Comparison of ENCODE assay signal across 9 cellular contexts in the genomic region with DNA sequence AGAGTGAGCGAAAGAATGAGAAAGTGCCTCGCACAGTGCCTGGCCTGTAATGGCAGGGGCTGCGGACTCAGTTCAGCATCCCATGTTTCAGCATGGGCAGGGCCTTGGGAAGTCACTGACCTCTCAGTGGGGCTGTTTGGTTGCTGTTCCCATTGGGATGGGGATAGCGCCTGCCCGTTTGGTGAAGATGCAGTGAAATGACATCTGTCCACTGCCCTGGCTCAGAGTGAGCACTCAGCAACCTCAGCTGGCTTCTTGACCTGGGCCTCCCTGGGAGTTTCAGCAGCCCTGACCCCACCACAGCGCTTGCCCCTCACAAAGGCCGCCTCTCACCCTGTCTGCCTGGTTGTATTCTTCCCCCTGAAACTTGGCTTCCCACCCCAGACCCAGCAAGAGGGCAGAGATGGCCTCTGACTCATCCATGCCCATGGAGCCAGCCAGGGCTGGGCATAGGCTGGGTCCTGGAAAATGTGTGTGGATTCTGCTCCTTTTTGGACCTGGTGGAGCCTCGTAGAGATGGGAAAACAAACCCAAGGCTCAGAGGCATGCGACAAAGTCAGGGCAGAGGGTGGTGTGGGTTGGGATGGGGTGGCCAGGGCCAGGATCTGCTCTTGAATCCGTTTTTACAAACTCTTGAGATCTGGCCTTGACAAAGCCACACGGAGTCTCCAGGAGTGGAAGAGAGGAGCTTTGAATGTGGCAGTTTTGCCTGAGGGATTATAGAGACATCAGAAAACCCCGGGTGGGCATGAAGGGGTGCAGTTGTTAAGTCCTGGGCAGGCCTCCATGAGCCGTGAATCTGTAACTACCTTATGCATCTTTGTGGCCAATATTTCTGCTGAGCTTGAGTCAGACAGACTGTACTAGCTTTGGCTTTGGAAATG. TPM values are rescaled to one million over a fixed set of nuclear protein-coding genes. Genes with fewer than 3 reads are reported as not detected.
DNase-seq lines count a peak whose midpoint lies in the region; ATAC-seq, FAIRE-seq and TF ChIP-seq lines count a peak whose summit lies in the region.
"Had no signal": no experiment of that assay in that cellular context is flagged by ENCODE, and none has a peak within 500 bp of the region (broad histone marks: within the 10 kb centered on the region; RNA-seq: fewer than 3 reads in every experiment).

No MANE protein-coding gene starts in this region.

- 49 to 54% (median 51%) methylated on average over 10 to 13 of the region's 13 CpGs for WGBS in adrenal gland, 4 donors

- H3K9ac ChIP-seq in keratinocyte (ENCODE audit: control insufficient read depth, extremely low read depth, insufficient read depth, low read length), result peak overlapping the region; percentile 79

- no peak for ATAC-seq in GM21786 (IDR thresholded peaks at IDR 0.05; ENCODE audit: unreplicated experiment)

- H3K9me3 ChIP-seq in adrenal gland (replicated peaks in 1 of 3) (no peaks in the 10 kb centered on the region), keratinocyte (ENCODE audit: control insufficient read depth, low read depth, low read length) (no peaks in the 10 kb centered on the region)

- H3K27me3 Mint-ChIP-seq in T-helper 1 cell treated with Interleukin-12 subunit alpha and Interleukin-12 subunit beta and Interleukin-4 antibody, amounts not matched to agents 30 μg/mL and 1 μg/mL, for 36 hours (ENCODE audit: low read depth), result no peaks in the 10 kb centered on the region

- H3K36me3 ChIP-seq in adrenal gland (replicated peaks in 1 of 2) (peaks cover 0 to 12% of the 10 kb centered on the region in 2 donors), keratinocyte (ENCODE audit: control insufficient read depth in 2 of 2, extremely low read depth in 1 of 2, insufficient read depth in 2 of 2, low read length in 2 of 2) (peaks cover 0 to 1% of the 10 kb centered on the region in 2 experiments)

- intact Hi-C loops in adrenal gland (cut with DNase I), result no loop called here

- H4K20me1 ChIP-seq in keratinocyte (ENCODE audit: control insufficient read depth, extremely low read depth, insufficient read depth, low read length), result no peaks in the 10 kb centered on the region

- no peak overlapping the region for H2AFZ ChIP-seq in keratinocyte (ENCODE audit: control insufficient read depth, low read length)

- H3K9me1 ChIP-seq in keratinocyte (ENCODE audit: control insufficient read depth, extremely low read depth, insufficient read depth, low read length), result no peaks in the 10 kb centered on the region

- H3K4me3 Mint-ChIP-seq in T-helper 1 cell treated with Interleukin-12 subunit alpha and Interleukin-12 subunit beta and Interleukin-4 antibody, amounts not matched to agents 30 μg/mL and 1 μg/mL, for 36 hours, result peak overlapping the region; percentile 71

- peak; percentile 17 for FAIRE-seq in keratinocyte (lab: Jason Lieb, UNC)

- H3K79me2 ChIP-seq in keratinocyte (ENCODE audit: control insufficient read depth, insufficient read depth, low read length), result no peaks in the 10 kb centered on the region

- H3K27me3 ChIP-seq in adrenal gland (no peaks in the 10 kb centered on the region), keratinocyte (ENCODE audit: control insufficient read depth, extremely low read depth, insufficient read depth, low read length) (no peaks in the 10 kb centered on the region)

- peak overlapping the region; percentile 89 for H3K4me2 ChIP-seq in keratinocyte (ENCODE audit: control insufficient read depth, extremely low read depth, insufficient read depth, low read depth, low read length)

- peak overlapping the region in 1 of 4 donors; percentile 64 for H3K4me3 ChIP-seq in adrenal gland
- H3K4me3 ChIP-seq in keratinocyte (ENCODE audit: control insufficient read depth in 2 of 3, extremely low read depth in 1 of 3, insufficient read depth in 2 of 3, low read depth in 1 of 3, low read length in 3 of 3), result peak overlapping the region; percentile 49 to 77 (median 69)

- H3K27ac ChIP-seq in adrenal gland, result peak overlapping the region in 3 of 5 donors; percentile 85 to 92 (median 89)
- H3K27ac ChIP-seq in keratinocyte (ENCODE audit: control insufficient read depth, insufficient read depth, low read length), result no peak overlapping the region

- H3K36me3 Mint-ChIP-seq in T-helper 1 cell treated with Interleukin-12 subunit alpha and Interleukin-12 subunit beta and Interleukin-4 antibody, amounts not matched to agents 30 μg/mL and 1 μg/mL, for 36 hours (ENCODE audit: low read depth), result peaks cover 7% of the 10 kb centered on the region

- H3K27ac Mint-ChIP-seq in T-helper 1 cell treated with Interleukin-12 subunit alpha and Interleukin-12 subunit beta and Interleukin-4 antibody, amounts not matched to agents 30 μg/mL and 1 μg/mL, for 36 hours, result peak overlapping the region; percentile 45

- H3K4me1 ChIP-seq in adrenal gland (replicated peaks in 1 of 2) (peaks cover 13 to 22% of the 10 kb centered on the region in 2 donors), keratinocyte (ENCODE audit: control insufficient read depth, extremely low read depth, insufficient read depth, low read length) (peaks cover 13% of the 10 kb centered on the region)

- no peaks in the 10 kb centered on the region for H3K9me3 Mint-ChIP-seq in T-helper 1 cell treated with Interleukin-12 subunit alpha and Interleukin-12 subunit beta and Interleukin-4 antibody, amounts not matched to agents 30 μg/mL and 1 μg/mL, for 36 hours

- DNase-seq in T-helper 1 cell, result no peak
- peak in 6 of 7 donors; percentile 44 to 79 (median 53) for DNase-seq in adrenal gland
- DNase-seq in keratinocyte (ENCODE audit: low read depth, low spot score), result no peak
- DNase-seq in stromal cell of bone marrow (ENCODE audit: low read depth), result peak; percentile 31
- no peak for DNase-seq in iPS-NIHi7 (ENCODE audit: extremely low spot score)
- no peak for DNase-seq in stimulated activated CD4-positive, alpha-beta T cell treated with anti-CD3 and anti-CD28 coated beads, Interleukin-4, amount 100 ng/mL, for 24 hours
- DNase-seq: NCI-H1092 treated with DMSO at 0.1 percent for 48 hours had no signal

- H3K4me1 Mint-ChIP-seq in T-helper 1 cell treated with Interleukin-12 subunit alpha and Interleukin-12 subunit beta and Interleukin-4 antibody, amounts not matched to agents 30 μg/mL and 1 μg/mL, for 36 hours (ENCODE audit: low read depth), result peaks cover 13% of the 10 kb centered on the region

- dilution Hi-C loops in keratinocyte (cut with MboI; ENCODE audit: extremely low pct_ligation_motif_present, low sequenced_read_pairs), result no loop called here

- TF ChIP-seq CTCF in adrenal gland (IDR thresholded peaks at IDR 0.05) (no peak), keratinocyte (optimal IDR thresholded peaks at IDR 0.05 in 1 of 3, IDR thresholded peaks at IDR 0.05 in 1 of 3, conservative IDR thresholded peaks at IDR 0.05 in 1 of 3; ENCODE audit: extremely low read depth in 1 of 3, insufficient read depth in 2 of 3, low read length in 3 of 3) (no peak)

- no peak for TF ChIP-seq POLR2A in adrenal gland (IDR thresholded peaks at IDR 0.05)

RNA-seq across cellular contexts. Expression of gene XKR8, which starts 1.2 kb away (rescaled TPM):
- 10 to 100 TPM in 2 of 8 donors, 1 to 10 TPM in 6; 3.3 to 10.7 (median 6.6) TPM for total RNA-seq in adrenal gland
- polyA plus RNA-seq in adrenal gland, result 1 to 10 TPM; 2.7 to 8.0 (median 5.3) TPM
- 2.5 to 3.9 TPM (median 3.2 TPM) in 3 replicates for polyA plus RNA-seq in keratinocyte
- polyA plus RNA-seq in keratinocyte (2011; ENCODE audit: low read depth), result 1.1 TPM
- 2.2 and 2.6 TPM in 2 replicates for polyA plus RNA-seq in keratinocyte (2011; cell fraction: cytosol; rRNA removed)
- 3.0 and 3.4 TPM in 2 replicates for polyA plus RNA-seq in keratinocyte (2011; cell fraction: nucleus; rRNA removed)
- 2.4 and 3.1 TPM in 2 replicates for polyA plus RNA-seq in keratinocyte (2012; ENCODE audit: low replicate concordance)
- 2.1 to 3.7 TPM (median 2.1 TPM) in 3 replicates for polyA minus RNA-seq in keratinocyte
- 3.5 TPM for polyA minus RNA-seq in keratinocyte (2011; cell fraction: cytosol; rRNA and poly(A)+ RNA removed)
- 2.1 TPM in 2 replicates for polyA minus RNA-seq in keratinocyte (2011; cell fraction: nucleus; rRNA and poly(A)+ RNA removed)

RNA-seq across cellular contexts. Expression of gene SMPDL3B, which starts 26.2 kb away (rescaled TPM):
- total RNA-seq in adrenal gland, result not detected
- polyA plus RNA-seq in adrenal gland (under 1 TPM in 1 of 3 donors, not detected in 2; 0.26 TPM), keratinocyte (0.51 to 1.3 TPM (median 0.61 TPM) in 3 replicates)
- 0.31 TPM for polyA plus RNA-seq in keratinocyte (2011; ENCODE audit: low read depth)
- polyA plus RNA-seq in keratinocyte (2011; cell fraction: cytosol; rRNA removed), result 0.81 and 0.97 TPM in 2 replicates
- 1.9 and 2.0 TPM in 2 replicates for polyA plus RNA-seq in keratinocyte (2011; cell fraction: nucleus; rRNA removed)
- polyA plus RNA-seq in keratinocyte (2012; ENCODE audit: low replicate concordance), result 0.63 and 0.65 TPM in 2 replicates
- 0.67 to 1.5 TPM (median 0.82 TPM) in 3 replicates for polyA minus RNA-seq in keratinocyte
- not detected for polyA minus RNA-seq in keratinocyte (2011; cell fraction: cytosol; rRNA and poly(A)+ RNA removed)
- polyA minus RNA-seq in keratinocyte (2011; cell fraction: nucleus; rRNA and poly(A)+ RNA removed), result 1.4 TPM in 2 replicates

RNA-seq across cellular contexts. Expression of gene RPA2, which starts 46.6 kb away (rescaled TPM):
- total RNA-seq in adrenal gland, result 10 to 100 TPM; 16.8 to 43.9 (median 32.1) TPM
- polyA plus RNA-seq in adrenal gland (10 to 100 TPM; 15.6 to 36.4 (median 20.2) TPM), keratinocyte (24.5 to 35.4 TPM (median 30.1 TPM) in 3 replicates)
- polyA plus RNA-seq in keratinocyte (2011; ENCODE audit: low read depth), result 14.7 TPM
- 18.3 and 28.2 TPM in 2 replicates for polyA plus RNA-seq in keratinocyte (2011; cell fraction: cytosol; rRNA removed)
- 15.9 and 19.4 TPM in 2 replicates for polyA plus RNA-seq in keratinocyte (2011; cell fraction: nucleus; rRNA removed)
- polyA plus RNA-seq in keratinocyte (2012; ENCODE audit: low replicate concordance), result 19.9 and 22.1 TPM in 2 replicates
- polyA minus RNA-seq in keratinocyte, result 9.4 to 11.7 TPM (median 10.8 TPM) in 3 replicates
- polyA minus RNA-seq in keratinocyte (2011; cell fraction: cytosol; rRNA and poly(A)+ RNA removed), result 13.2 TPM
- 5.4 and 10.9 TPM in 2 replicates for polyA minus RNA-seq in keratinocyte (2011; cell fraction: nucleus; rRNA and poly(A)+ RNA removed)

Comparison
In these comparisons a context has a peak if more than half of its experiments do, and no peak if none do; other contexts are left out.
1. DNase-seq: peak in adrenal gland (6 of 7) and stromal cell of bone marrow (single experiment); none in T-helper 1 cell (0 of 5), keratinocyte (single experiment), iPS-NIHi7 (single experiment) and stimulated activated CD4-positive, alpha-beta T cell treated with anti-CD3 and anti-CD28 coated beads, Interleukin-4, amount 100 ng/mL, for 24 hours (single experiment).